ENCODE assay signal across 1 cellular context in the genomic region with DNA sequence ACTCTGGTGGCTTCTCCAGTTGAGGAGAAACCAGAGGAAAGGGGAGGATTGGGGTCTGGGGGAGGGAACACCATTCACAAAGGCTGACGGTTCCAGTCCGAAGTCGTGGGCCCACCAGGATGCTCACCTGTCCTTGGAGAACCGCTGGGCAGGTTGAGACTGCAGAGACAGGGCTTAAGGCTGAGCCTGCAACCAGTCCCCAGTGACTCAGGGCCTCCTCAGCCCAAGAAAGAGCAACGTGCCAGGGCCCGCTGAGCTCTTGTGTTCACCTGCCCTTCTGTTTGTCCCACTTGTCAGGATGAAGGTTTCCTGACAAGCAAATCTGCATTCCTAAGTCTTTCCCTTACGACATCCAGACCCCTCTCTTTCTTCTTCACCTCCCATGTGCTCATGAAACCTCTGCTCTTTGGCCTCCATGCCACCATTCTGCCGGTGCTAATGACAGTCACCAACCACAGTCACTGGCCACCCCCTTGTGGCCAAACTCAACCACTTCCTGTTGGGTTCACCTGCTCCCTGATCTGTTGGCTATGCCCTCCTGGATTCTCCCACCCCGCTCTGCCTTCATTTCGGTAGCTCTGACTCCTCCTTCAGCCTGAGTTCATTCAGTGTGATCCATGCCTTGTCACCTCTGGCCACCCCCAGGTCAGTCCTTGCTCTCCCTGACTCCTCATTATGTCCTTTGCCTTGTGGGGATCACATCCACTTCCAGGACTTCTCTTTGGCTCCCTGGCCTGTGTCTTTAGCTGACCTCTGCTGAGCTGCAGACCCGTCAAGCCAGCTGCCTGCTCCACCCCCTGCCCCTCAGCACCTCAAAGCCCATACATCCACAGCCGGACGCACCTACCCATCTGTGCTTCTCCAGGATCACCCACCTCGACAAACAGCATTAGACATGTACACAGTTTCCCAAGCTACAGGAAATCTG.
TF ChIP-seq lines count a peak whose summit lies in the region.

No MANE protein-coding gene starts in this region.

TF ChIP-seq in HCT116, 20 proteins besides CTCF, POLR2A, EP300 and RAD21 (continued from another document):
- TF ChIP-seq ZBTB33 (IDR thresholded peaks at IDR 0.05; ENCODE audit: extremely low read depth, insufficient replicate concordance, low read length) = no peak
- TF ChIP-seq EZH2phosphoT487 (IDR thresholded peaks at IDR 0.05; ENCODE audit: borderline replicate concordance) = no peak
- TF ChIP-seq SP1 (IDR thresholded peaks at IDR 0.05; ENCODE audit: low read depth) = no peak
- TF ChIP-seq, protein P1, sequence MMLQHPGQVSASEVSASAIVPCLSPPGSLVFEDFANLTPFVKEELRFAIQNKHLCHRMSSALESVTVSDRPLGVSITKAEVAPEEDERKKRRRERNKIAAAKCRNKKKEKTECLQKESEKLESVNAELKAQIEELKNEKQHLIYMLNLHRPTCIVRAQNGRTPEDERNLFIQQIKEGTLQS (IDR thresholded peaks at IDR 0.05) = no peak
- no peak for TF ChIP-seq EGR1 (IDR thresholded peaks at IDR 0.05; ENCODE audit: low read depth)
- TF ChIP-seq YY1 (IDR thresholded peaks at IDR 0.05; ENCODE audit: extremely low read depth, insufficient replicate concordance, low read depth, low read length) = no peak
- TF ChIP-seq TCF7L2 (IDR thresholded peaks at IDR 0.05; ENCODE audit: borderline replicate concordance, extremely low read depth, insufficient read depth, insufficient read length) = no peak
- TF ChIP-seq EZH2 (IDR thresholded peaks at IDR 0.05) = no peak
- TF ChIP-seq ELF1 (IDR thresholded peaks at IDR 0.05; ENCODE audit: borderline replicate concordance, low read depth) = no peak
- no peak for TF ChIP-seq SIN3A (IDR thresholded peaks at IDR 0.05; ENCODE audit: low read depth)
